ENCODE assay signal across 17 cellular contexts in genomic region chr19:4357921-4358326, GRCh38. TPM values are rescaled to one million over a fixed set of nuclear protein-coding genes. Genes with fewer than 3 reads are reported as not detected.
"Had no signal": no experiment of that assay in that cellular context is flagged by ENCODE, and none has a peak within 500 bp of the region (broad histone marks: within the 10 kb centered on the region; RNA-seq: fewer than 3 reads in every experiment).

No MANE protein-coding gene starts in this region.

- H3K27ac ChIP-seq: psoas muscle, skin epidermis, stomach, testis had no signal

- H3K4me1 Mint-ChIP-seq: activated naive CD4-positive, alpha-beta T cell treated with anti-CD3 and anti-CD28 coated beads, Interleukin-2, amount 50 U/mL, for 24 hours; memory B cell had no signal

- H3K27me3 Mint-ChIP-seq: activated CD4-positive, alpha-beta memory T cell treated with anti-CD3 and anti-CD28 coated beads for 36 hours; activated naive CD4-positive, alpha-beta T cell treated with anti-CD3 and anti-CD28 coated beads, Interleukin-2, amount 50 U/mL, for 24 hours; effector memory CD8-positive, alpha-beta T cell; memory B cell; naive B cell; type B pancreatic cell had no signal

- ATAC-seq: effector memory CD8-positive, alpha-beta T cell; right cardiac atrium; WTC11 had no signal

- H3K36me3 Mint-ChIP-seq: naive B cell, type B pancreatic cell, WTC11 had no signal

- H3K9me3 Mint-ChIP-seq: activated CD4-positive, alpha-beta memory T cell treated with anti-CD3 and anti-CD28 coated beads for 36 hours; activated naive CD4-positive, alpha-beta T cell treated with anti-CD3 and anti-CD28 coated beads, Interleukin-2, amount 50 U/mL, for 24 hours; effector memory CD8-positive, alpha-beta T cell; memory B cell; naive B cell; neural crest cell; type B pancreatic cell; WTC11 had no signal

- H3K4me3 Mint-ChIP-seq: activated CD4-positive, alpha-beta memory T cell treated with anti-CD3 and anti-CD28 coated beads for 36 hours; activated naive CD4-positive, alpha-beta T cell treated with anti-CD3 and anti-CD28 coated beads, Interleukin-2, amount 50 U/mL, for 24 hours; effector memory CD8-positive, alpha-beta T cell; memory B cell; naive B cell; neural crest cell; type B pancreatic cell; WTC11 had no signal

- H3K27ac Mint-ChIP-seq: activated CD4-positive, alpha-beta memory T cell treated with anti-CD3 and anti-CD28 coated beads for 36 hours; activated naive CD4-positive, alpha-beta T cell treated with anti-CD3 and anti-CD28 coated beads, Interleukin-2, amount 50 U/mL, for 24 hours; memory B cell; type B pancreatic cell; WTC11 had no signal

- DNase-seq: activated CD4-positive, alpha-beta memory T cell treated with anti-CD3 and anti-CD28 coated beads for 36 hours; activated CD4-positive, alpha-beta T cell treated with anti-CD3 and anti-CD28 coated beads for 4 hours; activated effector memory CD4-positive, alpha-beta T cell treated with anti-CD3 and anti-CD28 coated beads, Interleukin-2, amount 50 U/mL, for 16 hours; activated T-cell treated with anti-CD3 and anti-CD28 coated beads, Interleukin-2, amount 50 U/mL, for 48 hours; dermis blood vessel endothelial cell; effector memory CD8-positive, alpha-beta T cell; naive B cell; psoas muscle; stomach; testis had no signal

RNA-seq across cellular contexts. Expression of gene FSD1, which starts 53.5 kb away (rescaled TPM):
- total RNA-seq: psoas muscle, right cardiac atrium had no signal
